34 cellular contexts compared by ENCODE assay signal in genomic region chr15:93359037-93359779, GRCh38.
A peak's percentile ranks its signal among the peaks of the same experiment; 100 is the strongest.
DNase-seq lines count a peak whose midpoint lies in the region; ATAC-seq, FAIRE-seq and TF ChIP-seq lines count a peak whose summit lies in the region.
"Had no signal": no experiment of that assay in that cellular context is flagged by ENCODE, and none has a peak within 500 bp of the region (broad histone marks: within the 10 kb centered on the region; RNA-seq: fewer than 3 reads in every experiment).

No MANE protein-coding gene starts in this region.

- H3K27me3 ChIP-seq in foreskin keratinocyte (no peaks in the 10 kb centered on the region), neural progenitor cell (no peaks in the 10 kb centered on the region)
- H3K27me3 ChIP-seq: upper lobe of left lung had no signal

- H3K27ac Mint-ChIP-seq in neural progenitor cell (peak overlapping the region; percentile 94), nephron progenitor cell (no peak overlapping the region)
- H3K27ac Mint-ChIP-seq: activated naive CD4-positive, alpha-beta T cell treated with anti-CD3 and anti-CD28 coated beads for 36 hours; CD4-positive, alpha-beta memory T cell; naive thymus-derived CD4-positive, alpha-beta T cell had no signal

- H3K79me2 ChIP-seq in neural progenitor cell (ENCODE audit: low read depth) = peaks cover 7% of the 10 kb centered on the region

- DNase-seq in NCI-H146 (lab: John Stamatoyannopoulos, UW) (peak; percentile 47), NCI-H146 treated with DMSO at 0.1 percent for 48 hours (lab: John Stamatoyannopoulos, UW; ENCODE audit: unreplicated experiment) (no peak), foreskin keratinocyte (peak in 1 of 2 donors; percentile 16), neural progenitor cell (ENCODE audit: low spot score) (no peak), urothelium cell line (ENCODE audit: low spot score) (peak; percentile 31), NCI-H82 treated with DMSO at 0.1 percent for 48 hours (lab: John Stamatoyannopoulos, UW; ENCODE audit: unreplicated experiment) (no peak), NAMALWA (ENCODE audit: low spot score) (no peak), nephron progenitor cell (no peak)
- DNase-seq: activated CD4-positive, alpha-beta T cell treated with anti-CD3 and anti-CD28 coated beads for 48 hours; activated naive CD4-positive, alpha-beta T cell treated with anti-CD3 and anti-CD28 coated beads for 36 hours; activated T-cell treated with anti-CD3 and anti-CD28 coated beads, Interleukin-2, amount 50 U/mL, for 48 hours; AML-193; amygdala; CD4-positive, alpha-beta memory T cell; DMS 273 treated with DMSO at 0.1 percent for 48 hours; GM23248; kidney; MG63; naive thymus-derived CD4-positive, alpha-beta T cell; NCI-H1436; NCI-H2171; NCI-H524; posterior cingulate gyrus; stimulated activated CD4-positive, alpha-beta T cell treated with anti-CD3 and anti-CD28 coated beads, Interleukin-1b, Interleukin-23, amount 100 ng/mL, for 48 hours; T-helper 2 cell; upper lobe of left lung had no signal

- H3K9me3 Mint-ChIP-seq in neural progenitor cell = peaks cover 16% of the 10 kb centered on the region
- peaks cover 7% of the 10 kb centered on the region for H3K9me3 Mint-ChIP-seq in nephron progenitor cell
- H3K9me3 Mint-ChIP-seq: activated naive CD4-positive, alpha-beta T cell treated with anti-CD3 and anti-CD28 coated beads for 36 hours; CD4-positive, alpha-beta memory T cell had no signal

- H3K36me3 Mint-ChIP-seq in neural progenitor cell (peaks cover 29% of the 10 kb centered on the region), nephron progenitor cell (ENCODE audit: low read depth) (no peaks in the 10 kb centered on the region)
- H3K36me3 Mint-ChIP-seq: CD4-positive, alpha-beta memory T cell; naive thymus-derived CD4-positive, alpha-beta T cell had no signal

- H3K27ac ChIP-seq in foreskin keratinocyte (no peak overlapping the region), neural progenitor cell (peak overlapping the region; percentile 62)
- H3K27ac ChIP-seq: cardiac muscle cell, GM23248, upper lobe of left lung had no signal

- H3K4me3 Mint-ChIP-seq in neural progenitor cell = no peak overlapping the region
- H3K4me3 Mint-ChIP-seq in nephron progenitor cell = no peak overlapping the region
- H3K4me3 Mint-ChIP-seq: activated naive CD4-positive, alpha-beta T cell treated with anti-CD3 and anti-CD28 coated beads for 36 hours; CD4-positive, alpha-beta memory T cell; naive thymus-derived CD4-positive, alpha-beta T cell had no signal

- H3K36me3 ChIP-seq in neural progenitor cell = no peaks in the 10 kb centered on the region
- H3K36me3 ChIP-seq: cardiac muscle cell, MG63, upper lobe of left lung had no signal

- H4K20me1 ChIP-seq in neural progenitor cell (ENCODE audit: low read depth) = no peaks in the 10 kb centered on the region

- no peak overlapping the region for H2AFZ ChIP-seq in neural progenitor cell (replicated peaks)
- H2AFZ ChIP-seq: GM23248 had no signal

- H3K4me1 ChIP-seq in foreskin keratinocyte (no peaks in the 10 kb centered on the region), neural progenitor cell (peaks cover 56% of the 10 kb centered on the region)
- H3K4me1 ChIP-seq: upper lobe of left lung had no signal

- ATAC-seq in foreskin keratinocyte = peak; percentile 69
- ATAC-seq: naive thymus-derived CD4-positive, alpha-beta T cell; SK-N-SH treated with all-trans-retinoic acid at 6 μM for 48 hours had no signal

- peaks cover 68% of the 10 kb centered on the region for H3K4me1 Mint-ChIP-seq in neural progenitor cell
- H3K4me1 Mint-ChIP-seq in nephron progenitor cell = peaks cover 49% of the 10 kb centered on the region
- H3K4me1 Mint-ChIP-seq: CD4-positive, alpha-beta memory T cell; naive thymus-derived CD4-positive, alpha-beta T cell had no signal

- FAIRE-seq in urothelium cell line (lab: Jason Lieb, UNC) = no peak
- FAIRE-seq: A204.1, endometrium, G401.6, kidney, RCC 7860 had no signal

- H3K4me3 ChIP-seq in neural progenitor cell = no peak overlapping the region
- H3K4me3 ChIP-seq: cardiac muscle cell, GM23248, lung, MG63, skin epidermis, upper lobe of left lung had no signal

- peak overlapping the region; percentile 25 for H3K4me2 ChIP-seq in neural progenitor cell

- TF ChIP-seq CTCF in foreskin keratinocyte (conservative IDR thresholded peaks at IDR 0.05) (no peak), neural progenitor cell (IDR thresholded peaks at IDR 0.05) (no peak), nephron progenitor cell (IDR thresholded peaks at IDR 0.05) (no peak)

- no peak overlapping the region for H3K9ac ChIP-seq in neural progenitor cell
- H3K9ac ChIP-seq: GM23248 had no signal

- H3K9me3 ChIP-seq in neural progenitor cell (ENCODE audit: low read depth) = no peaks in the 10 kb centered on the region
- H3K9me3 ChIP-seq: MG63, upper lobe of left lung had no signal

- peaks cover 53% of the 10 kb centered on the region for H3F3A ChIP-seq in neural progenitor cell (ENCODE audit: low read depth)

- peaks cover 7% of the 10 kb centered on the region for H3K27me3 Mint-ChIP-seq in neural progenitor cell (ENCODE audit: insufficient read depth, low read depth)
- H3K27me3 Mint-ChIP-seq in nephron progenitor cell (ENCODE audit: low read depth, poor library complexity) = peaks cover 3% of the 10 kb centered on the region
- H3K27me3 Mint-ChIP-seq: CD4-positive, alpha-beta memory T cell had no signal

Comparison
In these comparisons a context has a peak if more than half of its experiments do, and no peak if none do; other contexts are left out.
1. DNase-seq: peak in NCI-H146 (single experiment) and urothelium cell line (single experiment); none in NCI-H146 treated with DMSO at 0.1 percent for 48 hours (single experiment), neural progenitor cell (single experiment), NCI-H82 treated with DMSO at 0.1 percent for 48 hours (single experiment), NAMALWA (single experiment) and nephron progenitor cell (single experiment).